ENCODE assay signal across 17 cellular contexts in genomic region chr11:2139691-2140337, GRCh38. TPM values are rescaled to one million over a fixed set of nuclear protein-coding genes. Genes with fewer than 3 reads are reported as not detected.
DNase-seq lines count a peak whose midpoint lies in the region; ATAC-seq and TF ChIP-seq lines count a peak whose summit lies in the region.
"Had no signal": no experiment of that assay in that cellular context is flagged by ENCODE, and none has a peak within 500 bp of the region (broad histone marks: within the 10 kb centered on the region; RNA-seq: fewer than 3 reads in every experiment).

No MANE protein-coding gene starts in this region.

- no peak overlapping the region for H3K14ac ChIP-seq in H9 (ENCODE audit: insufficient read depth, low read length)

- H3K4me3 Mint-ChIP-seq in H9: peak overlapping the region in 1 of 2 experiments; percentile 44; a peak in 1 of 5 replicates
- H3K4me3 Mint-ChIP-seq in activated naive CD4-positive, alpha-beta T cell treated with anti-CD3 and anti-CD28 coated beads, Interleukin-2, amount 10 ng/mL, durations not matched to agents 7 days and 5 days: no peak overlapping the region
- H3K4me3 Mint-ChIP-seq: T-helper 17 cell had no signal

- no peak overlapping the region for H2AFZ ChIP-seq in H9 (ENCODE audit: low read length)
- H2AFZ ChIP-seq in neural cell (ENCODE audit: low read depth, low read length): no peak overlapping the region

- H3K9ac ChIP-seq in H9 (ENCODE audit: extremely low read depth, insufficient read length, low read length) (no peak overlapping the region), neural cell (ENCODE audit: low read length) (no peak overlapping the region)
- H3K9ac ChIP-seq: BLaER1 treated with 17β-estradiol and CSF1 and Interleukin-3, amounts not matched to agents 10 nM and 100 nM had no signal

- H3K4me1 ChIP-seq in BE2C (no peaks in the 10 kb centered on the region), H9 (ENCODE audit: insufficient read depth, low read length) (no peaks in the 10 kb centered on the region), upper lobe of right lung (peaks cover 7% of the 10 kb centered on the region)

- no peaks in the 10 kb centered on the region for H3K79me1 ChIP-seq in H9 (ENCODE audit: insufficient read depth, low read depth, low read length, poor library complexity, severe bottlenecking)

- DNase-seq in BE2C (peak; percentile 62), H9 (no peak), epithelial cell of esophagus (ENCODE audit: low read depth) (peak; percentile 21), NCI-H1436 treated with DMSO at 0.1 percent for 48 hours (lab: John Stamatoyannopoulos, UW) (no peak), upper lobe of right lung (no peak), amygdala (lab: John Stamatoyannopoulos, UW) (no peak)
- no peak for DNase-seq in activated naive CD4-positive, alpha-beta T cell treated with anti-CD3 and anti-CD28 coated beads, Interleukin-2, amount 10 ng/mL, durations not matched to agents 7 days and 5 days
- DNase-seq: NCI-H1694; NCI-H524; stimulated activated CD4-positive, alpha-beta T cell treated with anti-CD3 and anti-CD28 coated beads, Interleukin-4, amount 100 ng/mL, for 24 hours had no signal

- H2BK5ac ChIP-seq in H9 (ENCODE audit: insufficient read length, low read length): no peak overlapping the region

- intact Hi-C loops in upper lobe of right lung (cut with DNase I): no loop called here

- TF ChIP-seq CTCF in BE2C (IDR thresholded peaks at IDR 0.05; ENCODE audit: low read depth, low read length): no peak
- TF ChIP-seq CTCF in H9 (conservative IDR thresholded peaks at IDR 0.05): no peak
- TF ChIP-seq CTCF in epithelial cell of esophagus (IDR thresholded peaks at IDR 0.05; ENCODE audit: insufficient read depth, low read depth, low read length, missing control alignments): no peak
- TF ChIP-seq CTCF in neural cell (IDR thresholded peaks at IDR 0.05; ENCODE audit: poor library complexity, severe bottlenecking): no peak
- no peak for TF ChIP-seq CTCF in upper lobe of right lung (IDR thresholded peaks at IDR 0.05)

- H3K27ac Mint-ChIP-seq in H9: no peak overlapping the region
- H3K27ac Mint-ChIP-seq in activated naive CD4-positive, alpha-beta T cell treated with anti-CD3 and anti-CD28 coated beads, Interleukin-2, amount 10 ng/mL, durations not matched to agents 7 days and 5 days: no peak overlapping the region
- H3K27ac Mint-ChIP-seq: T-helper 17 cell had no signal

- H2AK5ac ChIP-seq in H9 (ENCODE audit: insufficient read length, low read length): no peak overlapping the region

- H3K4me2 ChIP-seq in H9 (ENCODE audit: insufficient read depth, insufficient read length, low read length) (peak overlapping the region; percentile 20), neural cell (ENCODE audit: low read length) (no peak overlapping the region)
- H3K4me2 ChIP-seq: BLaER1 treated with 17β-estradiol and CSF1 and Interleukin-3, amounts not matched to agents 10 nM and 100 nM had no signal

- H3K9me3 Mint-ChIP-seq in H9: peaks cover 2 to 9% of the 10 kb centered on the region in 2 experiments; a peak in 3 of 5 replicates
- no peaks in the 10 kb centered on the region for H3K9me3 Mint-ChIP-seq in activated naive CD4-positive, alpha-beta T cell treated with anti-CD3 and anti-CD28 coated beads, Interleukin-2, amount 10 ng/mL, durations not matched to agents 7 days and 5 days

- H3K23me2 ChIP-seq in H9 (ENCODE audit: insufficient read length, low read depth, low read length, poor library complexity, severe bottlenecking): peaks cover 14% of the 10 kb centered on the region

- H3K4me3 ChIP-seq in BE2C (ENCODE audit: low read depth, low read length): peak overlapping the region; percentile 77
- H3K4me3 ChIP-seq in epithelial cell of esophagus (ENCODE audit: low read length): no peak overlapping the region
- peak overlapping the region; percentile 47 for H3K4me3 ChIP-seq in neural cell (ENCODE audit: low read length)
- no peak overlapping the region for H3K4me3 ChIP-seq in upper lobe of right lung
- H3K4me3 ChIP-seq: BLaER1 treated with 17β-estradiol and CSF1 and Interleukin-3, amounts not matched to agents 10 nM and 100 nM; K562 had no signal

- H3K36me3 ChIP-seq in BE2C: peaks cover 29% of the 10 kb centered on the region
- no peaks in the 10 kb centered on the region for H3K36me3 ChIP-seq in neural cell (ENCODE audit: insufficient read depth, low read length)
- H3K36me3 ChIP-seq in upper lobe of right lung: no peaks in the 10 kb centered on the region
- H3K36me3 ChIP-seq: BLaER1 treated with 17β-estradiol and CSF1 and Interleukin-3, amounts not matched to agents 10 nM and 100 nM had no signal

- H3K27me3 Mint-ChIP-seq in H9 (ENCODE audit: low read depth): peaks cover 91% of the 10 kb centered on the region
- H3K27me3 Mint-ChIP-seq in activated naive CD4-positive, alpha-beta T cell treated with anti-CD3 and anti-CD28 coated beads, Interleukin-2, amount 10 ng/mL, durations not matched to agents 7 days and 5 days: peaks cover 98% of the 10 kb centered on the region

- no peak overlapping the region for H4K8ac ChIP-seq in H9 (replicated peaks; ENCODE audit: insufficient read length, low read depth, low read length)

- no peak overlapping the region for H2BK20ac ChIP-seq in H9 (ENCODE audit: low read depth, low read length, poor library complexity, severe bottlenecking)

- H3K79me2 ChIP-seq in H9 (ENCODE audit: insufficient read depth, low read length) (no peaks in the 10 kb centered on the region), neural cell (replicated peaks; ENCODE audit: insufficient read depth, low read length) (no peaks in the 10 kb centered on the region)

- H2BK120ac ChIP-seq in H9 (ENCODE audit: low read depth, low read length, poor library complexity, severe bottlenecking): no peak overlapping the region

- WGBS in H9 (ENCODE audit: extremely low coverage, insufficient read length, low lambda C conversion rate): no CpG with 5 or more reads among the region's 54 CpGs

- no peak overlapping the region for H2BK12ac ChIP-seq in H9 (ENCODE audit: insufficient read length, low read depth, low read length)

- no peak for ATAC-seq in upper lobe of right lung
- ATAC-seq: K562 had no signal

- H3K4me1 Mint-ChIP-seq in H9: peaks cover 11 to 23% of the 10 kb centered on the region in 2 experiments
- peaks cover 7% of the 10 kb centered on the region for H3K4me1 Mint-ChIP-seq in activated naive CD4-positive, alpha-beta T cell treated with anti-CD3 and anti-CD28 coated beads, Interleukin-2, amount 10 ng/mL, durations not matched to agents 7 days and 5 days

- H3K4ac ChIP-seq in H9 (ENCODE audit: low read depth, low read length): no peak overlapping the region

- no peak overlapping the region for H3K18ac ChIP-seq in H9 (ENCODE audit: insufficient read length, low read depth, low read length)

- no peaks in the 10 kb centered on the region for H3K9me3 ChIP-seq in BE2C
- no peaks in the 10 kb centered on the region for H3K9me3 ChIP-seq in H9 (ENCODE audit: control insufficient read depth, low read depth, low read length)
- no peaks in the 10 kb centered on the region for H3K9me3 ChIP-seq in neural cell (ENCODE audit: low read length)
- no peaks in the 10 kb centered on the region for H3K9me3 ChIP-seq in upper lobe of right lung

- no peak overlapping the region for H3K23ac ChIP-seq in H9 (ENCODE audit: insufficient read length, low read depth, low read length)

- H4K5ac ChIP-seq in H9 (ENCODE audit: insufficient read length, low read depth, low read length): no peak overlapping the region

- no peaks in the 10 kb centered on the region for H3F3A ChIP-seq in neural cell (ENCODE audit: insufficient read depth, low read length, poor library complexity, severe bottlenecking)

- H2BK15ac ChIP-seq in H9 (ENCODE audit: low read depth, low read length): no peak overlapping the region

- no peaks in the 10 kb centered on the region; a peak in 1 of 7 replicates for H3K36me3 Mint-ChIP-seq in H9 (ENCODE audit: insufficient read depth in 1 of 3, low read depth in 3 of 3)
- H3K36me3 Mint-ChIP-seq in activated naive CD4-positive, alpha-beta T cell treated with anti-CD3 and anti-CD28 coated beads, Interleukin-2, amount 10 ng/mL, durations not matched to agents 7 days and 5 days: no peaks in the 10 kb centered on the region

- H3K56ac ChIP-seq in H9 (ENCODE audit: insufficient read length, low read depth, low read length): no peak overlapping the region

- no peak for TF ChIP-seq EP300 in neural cell (conservative IDR thresholded peaks at IDR 0.05; ENCODE audit: poor library complexity, severe bottlenecking)

- TF ChIP-seq RAD21 in neural cell (conservative IDR thresholded peaks at IDR 0.05): no peak

- H4K91ac ChIP-seq in H9 (ENCODE audit: insufficient read length, low read depth, low read length): no peak overlapping the region

- H3K27me3 ChIP-seq in BE2C (no peaks in the 10 kb centered on the region; the same call in 1 of the 2 replicates), H9 (ENCODE audit: insufficient read depth, low read length) (peaks cover 66% of the 10 kb centered on the region), neural cell (ENCODE audit: insufficient read depth, low read depth, low read length) (peaks cover 74% of the 10 kb centered on the region), upper lobe of right lung (peaks cover 78% of the 10 kb centered on the region)

- H4K20me1 ChIP-seq in H9 (ENCODE audit: control insufficient read depth, insufficient read depth, insufficient read length) (peaks cover 2% of the 10 kb centered on the region), neural cell (ENCODE audit: insufficient read depth) (no peaks in the 10 kb centered on the region)

- no peak overlapping the region for H3T11ph ChIP-seq in H9 (ENCODE audit: low read length)

- CTCF ChIA-PET in activated naive CD4-positive, alpha-beta T cell treated with anti-CD3 and anti-CD28 coated beads, Interleukin-2, amount 10 ng/mL, durations not matched to agents 7 days and 5 days (lab: Charles Lee): interaction anchor here (0.6 to 1.0 kb wide), 2 partner anchors 64 to 102 kb away, joined by 3 read pairs; no protein-coding TSS in a partner anchor

- H3K27ac ChIP-seq in H9 (ENCODE audit: insufficient read length, low read depth, low read length): no peak overlapping the region
- H3K27ac ChIP-seq in neural cell (ENCODE audit: low read length): no peak overlapping the region
- H3K27ac ChIP-seq in upper lobe of right lung: no peak overlapping the region
- H3K27ac ChIP-seq: BLaER1 treated with 17β-estradiol and CSF1 and Interleukin-3, amounts not matched to agents 10 nM and 100 nM had no signal

- no peaks in the 10 kb centered on the region for H3K9me2 ChIP-seq in neural cell (ENCODE audit: insufficient read depth, low read length)

RNA-seq across cellular contexts. Expression of gene IGF2, which starts 0.6 kb away (rescaled TPM):
- polyA plus RNA-seq in BE2C (2012; ENCODE audit: insufficient read depth, insufficient read length, low read depth): 468 TPM
- total RNA-seq in H9 (2021): 2.8 and 3.1 TPM in 2 replicates
- polyA plus RNA-seq in neural cell: not detected in 2 replicates
- polyA minus RNA-seq in neural cell: not detected in 2 replicates
- total RNA-seq in upper lobe of right lung: 8.8 TPM
- polyA plus RNA-seq: K562 had no signal

RNA-seq across cellular contexts. Expression of gene INS, which starts 21.2 kb away (rescaled TPM):
- polyA plus RNA-seq in BE2C (2012; ENCODE audit: insufficient read depth, insufficient read length, low read depth): not detected
- total RNA-seq in H9 (2021) (not detected in 2 replicates), upper lobe of right lung (not detected)
- not detected in 2 replicates for polyA plus RNA-seq in neural cell
- not detected in 2 replicates for polyA minus RNA-seq in neural cell
- total RNA-seq: dermis blood vessel endothelial cell, K562, posterior vena cava, T-helper 17 cell, urinary bladder had no signal
- polyA plus RNA-seq: K562 had no signal

RNA-seq across cellular contexts. Expression of gene TH, which starts 31.8 kb away (rescaled TPM):
- polyA plus RNA-seq in BE2C (2012; ENCODE audit: insufficient read depth, insufficient read length, low read depth): 141 TPM
- total RNA-seq in H9 (2021) (not detected in 2 replicates), upper lobe of right lung (not detected)
- polyA plus RNA-seq in neural cell: 3.6 and 10.9 TPM in 2 replicates
- polyA minus RNA-seq in neural cell: 2.1 and 3.9 TPM in 2 replicates
- total RNA-seq: dermis blood vessel endothelial cell, K562, T-helper 17 cell had no signal
- polyA plus RNA-seq: K562 had no signal

Comparison
In these comparisons a context has a peak if more than half of its experiments do, and no peak if none do; other contexts are left out.
1. DNase-seq: peak in BE2C (single experiment) and epithelial cell of esophagus (single experiment); none in H9 (single experiment), activated naive CD4-positive, alpha-beta T cell treated with anti-CD3 and anti-CD28 coated beads, Interleukin-2, amount 10 ng/mL, durations not matched to agents 7 days and 5 days (single experiment), NCI-H1436 treated with DMSO at 0.1 percent for 48 hours (single experiment), upper lobe of right lung (single experiment) and amygdala (0 of 56).
2. H3K4me3 ChIP-seq: peak in BE2C (single experiment) and neural cell (single experiment); none in epithelial cell of esophagus (single experiment) and upper lobe of right lung (single experiment).